Comparison of ENCODE assay signal across 21 cellular contexts in genomic region chr11:43341159-43341558, GRCh38. TPM values are rescaled to one million over a fixed set of nuclear protein-coding genes. Genes with fewer than 3 reads are reported as not detected.
DNase-seq lines count a peak whose midpoint lies in the region; ATAC-seq, FAIRE-seq and TF ChIP-seq lines count a peak whose summit lies in the region.
"Had no signal": no experiment of that assay in that cellular context is flagged by ENCODE, and none has a peak within 500 bp of the region (broad histone marks: within the 10 kb centered on the region; RNA-seq: fewer than 3 reads in every experiment).

No MANE protein-coding gene starts in this region.

- no peaks in the 10 kb centered on the region for H3K27me3 ChIP-seq in H1 (replicated peaks in 1 of 4; ENCODE audit: control insufficient read depth in 3 of 4, extremely low read depth in 1 of 4, insufficient read depth in 3 of 4, low read length in 3 of 4)
- H3K27me3 ChIP-seq: BLaER1 treated with 17β-estradiol and CSF1 and Interleukin-3, amounts not matched to agents 10 nM and 100 nM had no signal

- no peak overlapping the region for H2BK120ac ChIP-seq in H1 (replicated peaks; ENCODE audit: low read depth, low read length)

- no peak overlapping the region for H3K4ac ChIP-seq in H1 (replicated peaks; ENCODE audit: insufficient read length, low read depth, low read length)

- H3K4me3 Mint-ChIP-seq in activated CD8-positive, alpha-beta T cell treated with anti-CD3 and anti-CD28 coated beads for 36 hours: no peak overlapping the region
- H3K4me3 Mint-ChIP-seq in activated CD8-positive, alpha-beta T cell treated with anti-CD3 and anti-CD28 coated beads, Interleukin-2, amount 10 ng/mL, durations not matched to agents 7 days and 5 days: no peak overlapping the region
- H3K4me3 Mint-ChIP-seq: B cell; CD4-positive, alpha-beta T cell; CD8-positive, alpha-beta T cell had no signal

- no peaks in the 10 kb centered on the region for H3K23me2 ChIP-seq in H1 (ENCODE audit: low read depth, low read length)

- H3K4me1 ChIP-seq in H1 (replicated peaks in 1 of 4; ENCODE audit: control insufficient read depth in 3 of 4, insufficient read depth in 4 of 4, low read length in 3 of 4): no peaks in the 10 kb centered on the region
- H3K4me1 ChIP-seq: A549; BLaER1 treated with 17β-estradiol and CSF1 and Interleukin-3, amounts not matched to agents 10 nM and 100 nM; Caco-2 had no signal

- H4K5ac ChIP-seq in H1 (ENCODE audit: insufficient read length, low read depth, low read length): no peak overlapping the region

- H3K14ac ChIP-seq in H1 (ENCODE audit: insufficient read length): no peak overlapping the region

- H3K4me2 ChIP-seq in H1 (ENCODE audit: insufficient read depth in 1 of 2, low read depth in 2 of 2, low read length in 2 of 2): no peak overlapping the region
- H3K4me2 ChIP-seq: A549; BLaER1 treated with 17β-estradiol and CSF1 and Interleukin-3, amounts not matched to agents 10 nM and 100 nM had no signal

- no peak for DNase-seq in activated CD8-positive, alpha-beta T cell treated with anti-CD3 and anti-CD28 coated beads for 36 hours
- DNase-seq in activated CD8-positive, alpha-beta T cell treated with anti-CD3 and anti-CD28 coated beads, Interleukin-2, amount 10 ng/mL, durations not matched to agents 7 days and 5 days: no peak
- DNase-seq in H1 (ENCODE audit: low read depth in 1 of 2, low spot score in 2 of 2) (no peak), UCSD-AML1 (lab: John Stamatoyannopoulos, UW; ENCODE audit: unreplicated experiment) (no peak)
- DNase-seq: AML-193; Caco-2; Calu3; CD4-positive, alpha-beta T cell; CD8-positive, alpha-beta T cell; DMS79 treated with DMSO at 0.1 percent for 48 hours; GF-D8 had no signal

- H3K9ac ChIP-seq in H1 (replicated peaks in 1 of 4; ENCODE audit: extremely low read depth in 1 of 4, low read depth in 3 of 4, low read length in 3 of 4): no peak overlapping the region
- H3K9ac ChIP-seq: BLaER1 treated with 17β-estradiol and CSF1 and Interleukin-3, amounts not matched to agents 10 nM and 100 nM had no signal

- no peak overlapping the region for H4K91ac ChIP-seq in H1 (replicated peaks; ENCODE audit: insufficient read length, low read length)

- POLR2A ChIA-PET in activated CD8-positive, alpha-beta T cell treated with anti-CD3 and anti-CD28 coated beads for 36 hours (lab: Charles Lee): no interaction called here
- POLR2A ChIA-PET in activated CD8-positive, alpha-beta T cell treated with anti-CD3 and anti-CD28 coated beads, Interleukin-2, amount 10 ng/mL, durations not matched to agents 7 days and 5 days (lab: Charles Lee): interaction anchor here (0.6 kb wide), 1 partner anchor 173 kb away, joined by 3 read pairs; no protein-coding TSS in a partner anchor
- POLR2A ChIA-PET in H1 (lab: Charles Lee; ENCODE audit: partially characterized antibody): no interaction called here

- H3K4me3 ChIP-seq in H1 (ENCODE audit: extremely low read depth in 1 of 4, insufficient read depth in 2 of 4, low read depth in 3 of 4, low read length in 4 of 4): no peak overlapping the region
- H3K4me3 ChIP-seq: A549; BLaER1 treated with 17β-estradiol and CSF1 and Interleukin-3, amounts not matched to agents 10 nM and 100 nM had no signal

- no peak overlapping the region for H2BK15ac ChIP-seq in H1 (ENCODE audit: low read length)

- ATAC-seq in activated CD8-positive, alpha-beta T cell treated with anti-CD3 and anti-CD28 coated beads for 36 hours: no peak
- no peak for ATAC-seq in activated CD8-positive, alpha-beta T cell treated with anti-CD3 and anti-CD28 coated beads, Interleukin-2, amount 10 ng/mL, durations not matched to agents 7 days and 5 days
- no peak for ATAC-seq in HG02973 (IDR thresholded peaks at IDR 0.05; ENCODE audit: unreplicated experiment)
- ATAC-seq: A549; CD8-positive, alpha-beta T cell had no signal

- H2BK12ac ChIP-seq in H1 (ENCODE audit: low read depth, low read length): no peak overlapping the region

- H3K79me2 ChIP-seq in H1 (ENCODE audit: control insufficient read depth in 1 of 2, insufficient read depth in 2 of 2, low read length in 2 of 2): no peaks in the 10 kb centered on the region

- intact Hi-C loops in activated CD8-positive, alpha-beta T cell treated with anti-CD3 and anti-CD28 coated beads for 36 hours (cut with micrococcal nuclease): no loop called here

- no peak for TF ChIP-seq POLR2A in H1 (IDR thresholded peaks at IDR 0.05; ENCODE audit: control extremely low read depth in 1 of 2, low read depth in 2 of 2, low read length in 2 of 2)

- no peak overlapping the region for H4K8ac ChIP-seq in H1 (ENCODE audit: extremely low read depth, insufficient read depth, low read length)

- H4K20me1 ChIP-seq in H1 (replicated peaks in 1 of 2; ENCODE audit: control insufficient read depth in 1 of 2, insufficient read depth in 2 of 2, low read length in 2 of 2): peaks cover 0 to 2% of the 10 kb centered on the region in 2 experiments

- H3K18ac ChIP-seq in H1 (ENCODE audit: extremely low read depth, low read length): no peak overlapping the region

- H3K9me3 ChIP-seq in H1 (ENCODE audit: insufficient read depth in 2 of 2, low read depth in 1 of 2, low read length in 1 of 2): no peaks in the 10 kb centered on the region
- H3K9me3 ChIP-seq: A549 had no signal

- TF ChIP-seq RAD21 in H1 (IDR thresholded peaks at IDR 0.05 in 1 of 2, conservative IDR thresholded peaks at IDR 0.05 in 1 of 2; ENCODE audit: low read depth in 2 of 2, low read length in 2 of 2): no peak

- H2BK5ac ChIP-seq in H1 (ENCODE audit: low read depth, low read length): no peak overlapping the region

- peak overlapping the region; percentile 7 for H3K27ac Mint-ChIP-seq in activated CD8-positive, alpha-beta T cell treated with anti-CD3 and anti-CD28 coated beads for 36 hours
- H3K27ac Mint-ChIP-seq in activated CD8-positive, alpha-beta T cell treated with anti-CD3 and anti-CD28 coated beads, Interleukin-2, amount 10 ng/mL, durations not matched to agents 7 days and 5 days: no peak overlapping the region
- H3K27ac Mint-ChIP-seq: B cell; CD4-positive, alpha-beta T cell; CD8-positive, alpha-beta T cell had no signal

- H3K23ac ChIP-seq in H1 (ENCODE audit: insufficient read length): no peak overlapping the region

- H2AK5ac ChIP-seq in H1 (ENCODE audit: low read depth, low read length): no peak overlapping the region

- H2AFZ ChIP-seq in H1 (ENCODE audit: low read length): no peak overlapping the region

- H3K27ac ChIP-seq in H1 (ENCODE audit: low read depth, low read length): no peak overlapping the region
- H3K27ac ChIP-seq: 22Rv1; A549; BLaER1 treated with 17β-estradiol and CSF1 and Interleukin-3, amounts not matched to agents 10 nM and 100 nM; C4-2B had no signal

- no peak for TF ChIP-seq CTCF in activated CD8-positive, alpha-beta T cell treated with anti-CD3 and anti-CD28 coated beads for 36 hours (IDR thresholded peaks at IDR 0.05)
- no peak for TF ChIP-seq CTCF in H1 (IDR thresholded peaks at IDR 0.05; ENCODE audit: control extremely low read depth in 1 of 3, insufficient read depth in 1 of 3, low read depth in 1 of 3, low read length in 3 of 3)

- H3K36me3 ChIP-seq in H1 (ENCODE audit: control insufficient read depth in 2 of 4, insufficient read depth in 4 of 4, low read length in 3 of 4): peaks cover 3 to 35% (median 28%) of the 10 kb centered on the region in 4 experiments

- no peak for TF ChIP-seq EP300 in H1 (IDR thresholded peaks at IDR 0.05; ENCODE audit: borderline replicate concordance in 1 of 2, low read depth in 2 of 2, low read length in 2 of 2)

- CTCF ChIA-PET in activated CD8-positive, alpha-beta T cell treated with anti-CD3 and anti-CD28 coated beads for 36 hours (lab: Charles Lee): no interaction called here
- CTCF ChIA-PET in activated CD8-positive, alpha-beta T cell treated with anti-CD3 and anti-CD28 coated beads, Interleukin-2, amount 10 ng/mL, durations not matched to agents 7 days and 5 days (lab: Charles Lee): interaction anchor here (0.7 kb wide), 1 partner anchor 20 kb away, joined by 3 read pairs; no protein-coding TSS in a partner anchor
- CTCF ChIA-PET in H1 (lab: Charles Lee; ENCODE audit: partially characterized antibody): interaction anchor here (2.1 kb wide), 1 partner anchor 29 kb away, joined by 5 read pairs; the partner anchor contains the start of gene API5

- H3K27me3 Mint-ChIP-seq in activated CD8-positive, alpha-beta T cell treated with anti-CD3 and anti-CD28 coated beads for 36 hours: no peaks in the 10 kb centered on the region
- no peaks in the 10 kb centered on the region for H3K27me3 Mint-ChIP-seq in activated CD8-positive, alpha-beta T cell treated with anti-CD3 and anti-CD28 coated beads, Interleukin-2, amount 10 ng/mL, durations not matched to agents 7 days and 5 days (ENCODE audit: low read depth)
- H3K27me3 Mint-ChIP-seq: B cell; CD4-positive, alpha-beta T cell had no signal

- H3K9me3 Mint-ChIP-seq in activated CD8-positive, alpha-beta T cell treated with anti-CD3 and anti-CD28 coated beads for 36 hours: peaks cover 2% of the 10 kb centered on the region
- no peaks in the 10 kb centered on the region for H3K9me3 Mint-ChIP-seq in activated CD8-positive, alpha-beta T cell treated with anti-CD3 and anti-CD28 coated beads, Interleukin-2, amount 10 ng/mL, durations not matched to agents 7 days and 5 days (ENCODE audit: insufficient read depth)
- H3K9me3 Mint-ChIP-seq: CD4-positive, alpha-beta T cell; CD8-positive, alpha-beta T cell had no signal

- no peak overlapping the region for H2BK20ac ChIP-seq in H1 (ENCODE audit: low read length)

- no peaks in the 10 kb centered on the region for H3K79me1 ChIP-seq in H1 (ENCODE audit: low read depth, low read length)

- H3K56ac ChIP-seq in H1 (replicated peaks; ENCODE audit: insufficient read length, low read depth, low read length): peak overlapping the region; percentile 25

- FAIRE-seq in H1 (lab: Jason Lieb, UNC): no peak
- FAIRE-seq: A549, D721Med, G401.6, GM12891, GM19239 had no signal

- peaks cover 32% of the 10 kb centered on the region for H3K36me3 Mint-ChIP-seq in activated CD8-positive, alpha-beta T cell treated with anti-CD3 and anti-CD28 coated beads for 36 hours (ENCODE audit: low read depth)
- peaks cover 37% of the 10 kb centered on the region for H3K36me3 Mint-ChIP-seq in activated CD8-positive, alpha-beta T cell treated with anti-CD3 and anti-CD28 coated beads, Interleukin-2, amount 10 ng/mL, durations not matched to agents 7 days and 5 days (ENCODE audit: low read depth)

- no peaks in the 10 kb centered on the region for H3K4me1 Mint-ChIP-seq in activated CD8-positive, alpha-beta T cell treated with anti-CD3 and anti-CD28 coated beads for 36 hours (ENCODE audit: low read depth)
- no peaks in the 10 kb centered on the region for H3K4me1 Mint-ChIP-seq in activated CD8-positive, alpha-beta T cell treated with anti-CD3 and anti-CD28 coated beads, Interleukin-2, amount 10 ng/mL, durations not matched to agents 7 days and 5 days (ENCODE audit: low read depth)
- H3K4me1 Mint-ChIP-seq: B cell had no signal

RNA-seq across cellular contexts. Expression of gene TTC17, which starts 17.6 kb away (rescaled TPM):
- 10 to 100 TPM; 48.7 to 51.2 TPM for total RNA-seq in activated CD8-positive, alpha-beta T cell treated with anti-CD3 and anti-CD28 coated beads for 36 hours
- 10 to 100 TPM; 56.9 to 60.5 TPM for total RNA-seq in activated CD8-positive, alpha-beta T cell treated with anti-CD3 and anti-CD28 coated beads, Interleukin-2, amount 10 ng/mL, durations not matched to agents 7 days and 5 days
- total RNA-seq in H1 (2021; fragmentation: NEBNext Ultra II Directional; extraction: Animal tissue kit (Norgen Biotek cat#: 25700)): 57.2 and 65.1 TPM in 2 replicates
- 61.0 and 80.1 TPM in 2 replicates for polyA plus RNA-seq in H1 (2011; rRNA removed)
- polyA plus RNA-seq in H1 (2011; cell fraction: cytosol; rRNA removed): 100.0 TPM
- polyA plus RNA-seq in H1 (2011; cell fraction: nucleus; rRNA removed): 224 TPM
- polyA plus RNA-seq in H1 (2012, experiment 1 of 2): 49.4 to 61.8 TPM (median 52.4 TPM) in 4 replicates
- 3.4 TPM for polyA plus RNA-seq in H1 (2012, experiment 2 of 2)
- 109 TPM for polyA plus RNA-seq in H1 (2013, experiment 1 of 2)
- 97.4 TPM for polyA plus RNA-seq in H1 (2013, experiment 2 of 2)
- 200 and 202 TPM in 2 replicates for polyA minus RNA-seq in H1 (2011; rRNA and poly(A)+ RNA removed)
- 56.1 TPM for polyA minus RNA-seq in H1 (2011; cell fraction: cytosol; rRNA and poly(A)+ RNA removed)
- 318 TPM for polyA minus RNA-seq in H1 (2011; cell fraction: nucleus; rRNA and poly(A)+ RNA removed)

RNA-seq across cellular contexts. Expression of gene API5, which starts 29.4 kb away (rescaled TPM):
- 100 to 1,000 TPM; 156 to 169 TPM for total RNA-seq in activated CD8-positive, alpha-beta T cell treated with anti-CD3 and anti-CD28 coated beads for 36 hours
- 100 to 1,000 TPM; 108 to 115 TPM for total RNA-seq in activated CD8-positive, alpha-beta T cell treated with anti-CD3 and anti-CD28 coated beads, Interleukin-2, amount 10 ng/mL, durations not matched to agents 7 days and 5 days
- total RNA-seq in H1 (2021; fragmentation: NEBNext Ultra II Directional; extraction: Animal tissue kit (Norgen Biotek cat#: 25700)): 155 and 158 TPM in 2 replicates
- polyA plus RNA-seq in H1 (2011; rRNA removed): 30.6 and 39.1 TPM in 2 replicates
- 59.4 TPM for polyA plus RNA-seq in H1 (2011; cell fraction: cytosol; rRNA removed)
- polyA plus RNA-seq in H1 (2011; cell fraction: nucleus; rRNA removed): 21.5 TPM
- 63.0 to 97.2 TPM (median 77.3 TPM) in 4 replicates for polyA plus RNA-seq in H1 (2012, experiment 1 of 2)
- 7.3 TPM for polyA plus RNA-seq in H1 (2012, experiment 2 of 2)
- 85.4 TPM for polyA plus RNA-seq in H1 (2013, experiment 1 of 2)
- 86.4 TPM for polyA plus RNA-seq in H1 (2013, experiment 2 of 2)
- polyA minus RNA-seq in H1 (2011; rRNA and poly(A)+ RNA removed): 54.4 and 83.3 TPM in 2 replicates
- polyA minus RNA-seq in H1 (2011; cell fraction: cytosol; rRNA and poly(A)+ RNA removed): 54.5 TPM
- polyA minus RNA-seq in H1 (2011; cell fraction: nucleus; rRNA and poly(A)+ RNA removed): 62.7 TPM
